Comparison of ENCODE assay signal across 8 cellular contexts in the genomic region with DNA sequence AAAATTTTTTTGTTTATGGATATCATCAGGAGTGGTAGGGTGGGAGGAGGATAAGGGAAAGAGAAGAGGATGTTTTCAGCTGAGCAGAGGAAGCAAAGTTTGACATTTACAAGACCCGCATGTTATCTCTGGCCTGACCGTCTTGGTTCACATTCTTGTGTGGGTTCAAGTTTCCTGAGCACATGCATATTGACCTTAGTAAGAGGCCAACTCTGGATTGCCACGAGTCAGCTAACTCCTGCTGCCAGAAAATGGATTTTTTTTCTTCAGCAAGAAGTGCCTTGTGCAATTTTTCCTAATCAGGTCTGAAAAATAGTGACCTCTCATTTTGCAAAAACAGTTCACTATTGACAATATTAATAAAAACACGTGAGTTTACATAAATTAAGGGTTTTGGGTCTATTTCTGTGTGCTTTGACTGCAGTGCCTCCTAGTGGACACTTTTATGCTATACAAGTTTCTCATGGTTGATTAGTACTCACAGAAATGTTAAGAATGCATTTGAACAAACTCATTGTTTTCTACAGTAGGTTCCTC. TPM values are rescaled to one million over a fixed set of nuclear protein-coding genes. Genes with fewer than 3 reads are reported as not detected.
DNase-seq lines count a peak whose midpoint lies in the region; ATAC-seq and TF ChIP-seq lines count a peak whose summit lies in the region.

No MANE protein-coding gene starts in this region.

- 2 to 12% methylated on average over 4 of the region's 4 CpGs for WGBS in sigmoid colon, 2 donors

- H3K36me3 ChIP-seq in WERI-Rb-1: no peaks in the 10 kb centered on the region
- no peaks in the 10 kb centered on the region for H3K36me3 ChIP-seq in sigmoid colon

- DNase-seq in AG10803 (ENCODE audit: low read depth): peak; percentile 78
- DNase-seq in NCI-H2029 (lab: John Stamatoyannopoulos, UW): peak; percentile 4
- no peak for DNase-seq in WERI-Rb-1
- DNase-seq in left cardiac atrium: no peak
- DNase-seq in sigmoid colon: peak; percentile 77
- DNase-seq in NCI-H1436 treated with DMSO at 0.1 percent for 48 hours (lab: John Stamatoyannopoulos, UW): no peak
- no peak for DNase-seq in HPDE6-E6E7 (ENCODE audit: extremely low spot score)

- no peak overlapping the region for H3K4me3 ChIP-seq in AG10803 (ENCODE audit: low read length)
- H3K4me3 ChIP-seq in WERI-Rb-1 (ENCODE audit: low read depth, low read length): no peak overlapping the region
- H3K4me3 ChIP-seq in sigmoid colon: no peak overlapping the region

- H3K9me3 ChIP-seq in WERI-Rb-1 (ENCODE audit: severe bottlenecking): no peaks in the 10 kb centered on the region
- H3K9me3 ChIP-seq in sigmoid colon: no peaks in the 10 kb centered on the region

- no peak for TF ChIP-seq EP300 in sigmoid colon (IDR thresholded peaks at IDR 0.05)

- intact Hi-C loops in left cardiac atrium (cut with DNase I) (loop anchor here in 1 of 2 donors (2.0 to 5.0 kb wide), 2 partner anchors 258 to 400 kb away; no protein-coding TSS in a partner anchor), sigmoid colon (cut with DNase I) (loop anchor here (5.0 kb wide), 1 partner anchor 253 kb away; the partner anchor contains the start of gene MYO10)

- TF ChIP-seq CTCF in AG10803 (conservative IDR thresholded peaks at IDR 0.05; ENCODE audit: low read length) (peak; percentile 87), WERI-Rb-1 (IDR thresholded peaks at IDR 0.05; ENCODE audit: low read depth, low read length) (peak; percentile 54), sigmoid colon (IDR thresholded peaks at IDR 0.05) (peak; percentile 34 to 69 (median 66))

- H3K27ac ChIP-seq in WERI-Rb-1 (no peak overlapping the region), sigmoid colon (no peak overlapping the region)

- H3K27me3 ChIP-seq in WERI-Rb-1 (ENCODE audit: insufficient read depth, low read depth, severe bottlenecking): no peaks in the 10 kb centered on the region
- no peaks in the 10 kb centered on the region for H3K27me3 ChIP-seq in sigmoid colon

- ATAC-seq in GM19351 (IDR thresholded peaks at IDR 0.05; ENCODE audit: unreplicated experiment): peak; percentile 52
- ATAC-seq in left cardiac atrium: peak; percentile 60 to 74

- H3K4me1 ChIP-seq in sigmoid colon: peaks cover 0 to 11% (median 0%) of the 10 kb centered on the region in 4 donors

- TF ChIP-seq POLR2A in sigmoid colon (IDR thresholded peaks at IDR 0.05): no peak

RNA-seq across cellular contexts. Expression of gene BASP1, which starts 27.1 kb away (rescaled TPM):
- total RNA-seq in left cardiac atrium: 1 to 10 TPM; 6.2 to 9.4 TPM
- total RNA-seq in sigmoid colon: 10 to 100 TPM in 2 of 4 donors, 1 to 10 TPM in 2; 8.6 to 12.2 (median 10.2) TPM
- polyA plus RNA-seq in sigmoid colon: 10 to 100 TPM in 2 of 3 donors, 1 to 10 TPM in 1; 7.4 to 18.6 (median 15.6) TPM

Comparison
In these comparisons a context has a peak if more than half of its experiments do, and no peak if none do; other contexts are left out.
1. DNase-seq: peak in AG10803 (single experiment), NCI-H2029 (single experiment) and sigmoid colon (single experiment); none in WERI-Rb-1 (single experiment), left cardiac atrium (single experiment), NCI-H1436 treated with DMSO at 0.1 percent for 48 hours (single experiment) and HPDE6-E6E7 (single experiment).
2. Peak in every context shown above with its lines, with median percentiles within 50 percentile points of each other: CTCF ChIP-seq.